ENCODE assay signal across 1 cellular context in genomic region chr20:32829291-32830005, GRCh38.
TF ChIP-seq lines count a peak whose summit lies in the region.

No MANE protein-coding gene starts in this region.

TF ChIP-seq in GM12878, 131 proteins besides CTCF, POLR2A, EP300 and RAD21:
- TF ChIP-seq STAT3 (IDR thresholded peaks at IDR 0.05; ENCODE audit: low read depth, low read length), result no peak
- no peak for TF ChIP-seq YY1 (IDR thresholded peaks at IDR 0.05; ENCODE audit: low read depth, low read length)
